ENCODE assay signal across 9 cellular contexts in genomic region chr1:91781371-91781825, GRCh38.
DNase-seq lines count a peak whose midpoint lies in the region; ATAC-seq, FAIRE-seq and TF ChIP-seq lines count a peak whose summit lies in the region.
"Had no signal": no experiment of that assay in that cellular context is flagged by ENCODE, and none has a peak within 500 bp of the region (broad histone marks: within the 10 kb centered on the region; RNA-seq: fewer than 3 reads in every experiment).

No MANE protein-coding gene starts in this region.

- H3K4me1 ChIP-seq in smooth muscle cell (ENCODE audit: low read depth) (peaks cover 43% of the 10 kb centered on the region), aorta (ENCODE audit: control insufficient read depth in 1 of 2, insufficient read depth in 2 of 2, low read length in 2 of 2) (peaks cover 3 to 11% of the 10 kb centered on the region in 2 donors)

- TF ChIP-seq CTCF in fibroblast of the aortic adventitia (IDR thresholded peaks at IDR 0.05; ENCODE audit: insufficient read depth, low read length) (no peak), smooth muscle cell (IDR thresholded peaks at IDR 0.05; ENCODE audit: borderline replicate concordance, insufficient read depth, poor library complexity, severe bottlenecking) (no peak), GM20000 (IDR thresholded peaks at IDR 0.05; ENCODE audit: extremely low read depth, missing control alignments) (no peak)

- no peak overlapping the region for H3K4me3 ChIP-seq in fibroblast of the aortic adventitia (ENCODE audit: low read depth, low read length)
- H3K4me3 ChIP-seq in smooth muscle cell, result no peak overlapping the region
- H3K4me3 ChIP-seq in aorta (ENCODE audit: low read length in 2 of 2), result no peak overlapping the region

- H4K20me1 ChIP-seq in smooth muscle cell (ENCODE audit: low read depth), result no peaks in the 10 kb centered on the region

- H3K4me1 Mint-ChIP-seq in T-helper 17 cell, result peaks cover 23% of the 10 kb centered on the region
- peaks cover 0 to 11% (median 5%) of the 10 kb centered on the region in 4 donors for H3K4me1 Mint-ChIP-seq in naive thymus-derived CD8-positive, alpha-beta T cell

- peak overlapping the region; percentile 72 for H3K4me2 ChIP-seq in smooth muscle cell

- H3K9me3 Mint-ChIP-seq in naive thymus-derived CD8-positive, alpha-beta T cell, result no peaks in the 10 kb centered on the region

- WGBS in smooth muscle cell (ENCODE audit: low lambda C conversion rate), result 15% methylated on average over 4 of the region's 4 CpGs
- WGBS in aorta, 2 donors, result 13 to 25% methylated on average over 4 of the region's 4 CpGs

- no peaks in the 10 kb centered on the region for H3K27me3 Mint-ChIP-seq in T-helper 17 cell
- H3K27me3 Mint-ChIP-seq in naive thymus-derived CD8-positive, alpha-beta T cell, result no peaks in the 10 kb centered on the region

- H3K27ac ChIP-seq in smooth muscle cell (ENCODE audit: low read depth) (peak overlapping the region; percentile 85), aorta (ENCODE audit: low read depth in 1 of 2, low read length in 2 of 2) (peak overlapping the region in 1 of 2 donors; percentile 84)

- H3K36me3 Mint-ChIP-seq in T-helper 17 cell (ENCODE audit: low read depth), result peaks cover 8% of the 10 kb centered on the region
- H3K36me3 Mint-ChIP-seq in naive thymus-derived CD8-positive, alpha-beta T cell, result peaks cover 0 to 16% (median 0%) of the 10 kb centered on the region in 3 donors

- peak overlapping the region; percentile 48 for H3K9ac ChIP-seq in smooth muscle cell (ENCODE audit: low read depth)

- peaks cover 12% of the 10 kb centered on the region for H3K79me2 ChIP-seq in smooth muscle cell (ENCODE audit: low read depth)

- peak; percentile 36 for FAIRE-seq in H54 (lab: Jason Lieb, UNC)

- peaks cover 20% of the 10 kb centered on the region for H3F3A ChIP-seq in smooth muscle cell (ENCODE audit: low read depth)

- TF ChIP-seq POLR2A in H54 (IDR thresholded peaks at IDR 0.05; ENCODE audit: low read depth, low read length), result no peak

- DNase-seq in H54 (ENCODE audit: insufficient read length, low spot score) (no peak), T-helper 17 cell (no peak), fibroblast of the aortic adventitia (ENCODE audit: low read depth) (peak; percentile 91), smooth muscle cell (lab: John Stamatoyannopoulos, UW; ENCODE audit: unreplicated experiment) (no peak), KG1 (lab: John Stamatoyannopoulos, UW) (no peak), GM20000 (ENCODE audit: low spot score) (no peak), aorta (no peak)
- DNase-seq in naive thymus-derived CD8-positive, alpha-beta T cell, result no peak
- DNase-seq: SHP77 treated with DMSO at 0.1 percent for 48 hours had no signal

- POLR2A ChIA-PET in naive thymus-derived CD8-positive, alpha-beta T cell (lab: Charles Lee), result no interaction called here

- no peak overlapping the region for H3K4me3 Mint-ChIP-seq in T-helper 17 cell
- no peak overlapping the region for H3K4me3 Mint-ChIP-seq in naive thymus-derived CD8-positive, alpha-beta T cell

- H3K27me3 ChIP-seq in smooth muscle cell (ENCODE audit: low read depth) (no peaks in the 10 kb centered on the region), aorta (ENCODE audit: control insufficient read depth in 1 of 2, insufficient read depth in 2 of 2, low read length in 1 of 2) (no peaks in the 10 kb centered on the region)

- intact Hi-C loops in aorta (cut with DNase I), result loop anchor here in 1 of 2 donors (5.0 kb wide), 2 partner anchors 66 to 89 kb away; no protein-coding TSS in a partner anchor

- H3K36me3 ChIP-seq in smooth muscle cell (ENCODE audit: low read depth) (no peaks in the 10 kb centered on the region), aorta (ENCODE audit: control insufficient read depth in 1 of 2, insufficient read depth in 2 of 2, low read length in 1 of 2) (no peaks in the 10 kb centered on the region)

- no peak overlapping the region for H2AFZ ChIP-seq in smooth muscle cell (ENCODE audit: low read depth)

- H3K9me3 ChIP-seq in T-helper 17 cell (ENCODE audit: control insufficient read depth, low read length, poor library complexity, severe bottlenecking), result no peaks in the 10 kb centered on the region
- no peaks in the 10 kb centered on the region for H3K9me3 ChIP-seq in smooth muscle cell (replicated peaks; ENCODE audit: low read depth)
- H3K9me3 ChIP-seq in aorta (ENCODE audit: control insufficient read depth, low read length), result no peaks in the 10 kb centered on the region

- H3K27ac Mint-ChIP-seq in T-helper 17 cell, result peak overlapping the region; percentile 37
- peak overlapping the region in 2 of 10 donors; percentile 6 to 35 for H3K27ac Mint-ChIP-seq in naive thymus-derived CD8-positive, alpha-beta T cell

- ATAC-seq in T-helper 17 cell, result no peak
- no peak for ATAC-seq in naive thymus-derived CD8-positive, alpha-beta T cell
- no peak for ATAC-seq in aorta (ENCODE audit: low FRiP score)
